23 cellular contexts compared by ENCODE assay signal in genomic region chr10:124323145-124323725, GRCh38.
DNase-seq lines count a peak whose midpoint lies in the region; ATAC-seq, FAIRE-seq and TF ChIP-seq lines count a peak whose summit lies in the region.
"Had no signal": no experiment of that assay in that cellular context is flagged by ENCODE, and none has a peak within 500 bp of the region (broad histone marks: within the 10 kb centered on the region; RNA-seq: fewer than 3 reads in every experiment).

No MANE protein-coding gene starts in this region.

- H3K27ac ChIP-seq in A549, result no peak overlapping the region
- H3K27ac ChIP-seq: testis, VCaP had no signal

- H3K9me3 ChIP-seq in A549, result no peaks in the 10 kb centered on the region
- H3K9me3 ChIP-seq: testis had no signal

- 35% methylated on average over 10 of the region's 11 CpGs for WGBS in A549 (ENCODE audit: missing lambda C conversion rate)

- FAIRE-seq in A549 (lab: Jason Lieb, UNC) (no peak), bronchial epithelial cell (lab: Jason Lieb, UNC) (no peak)
- FAIRE-seq: G401.6 had no signal

- no peak overlapping the region for H3K4me2 ChIP-seq in A549
- H3K4me2 ChIP-seq: GM23338 had no signal

- H3K36me3 ChIP-seq in bronchial epithelial cell (ENCODE audit: control insufficient read depth, insufficient read depth, low read length), result no peaks in the 10 kb centered on the region

- TF ChIP-seq EP300 in A549 (IDR thresholded peaks at IDR 0.05), result no peak

- CTCF ChIA-PET in A549 (lab: Yijun Ruan, JAX), result interaction anchor here (1.4 to 1.9 kb wide), 2 partner anchors 9 to 328 kb away, joined by 3 to 6 read pairs; no protein-coding TSS in a partner anchor

- DNase-seq in A549 (ENCODE audit: low read depth in 1 of 2, low spot score in 1 of 2) (peak in 1 of 2 experiments; percentile 35), H4 (ENCODE audit: low spot score) (peak; percentile 61), bronchial epithelial cell (ENCODE audit: low read depth) (peak; percentile 58), left lobe of liver (ENCODE audit: low spot score) (peak; percentile 30), amniotic stem cell (lab: John Stamatoyannopoulos, UW) (no peak), HuH-7.5 (ENCODE audit: low spot score) (no peak)
- DNase-seq: activated CD8-positive, alpha-beta T cell treated with anti-CD3 and anti-CD28 coated beads for 36 hours; activated naive CD8-positive, alpha-beta T cell treated with anti-CD3 and anti-CD28 coated beads, Interleukin-2, amount 50 U/mL, for 24 hours; caudate nucleus; effector CD8-positive, alpha-beta T cell; Karpas-422; left cardiac atrium; NCI-H1417 treated with DMSO at 0.1 percent for 48 hours; NK-92 treated with Interleukin-12 subunit alpha and Interleukin-12 subunit beta, amount 100 ng/mL, for 24 hours; occipital lobe; stimulated activated CD4-positive, alpha-beta T cell treated with anti-CD3 and anti-CD28 coated beads, Interleukin-4, amount 100 ng/mL, for 24 hours; testis had no signal

- no peak for ATAC-seq in A549
- no peak for ATAC-seq in left lobe of liver
- ATAC-seq in SK-N-SH treated with all-trans-retinoic acid at 6 μM for 48 hours, result no peak
- no peak for ATAC-seq in HG03175 (IDR thresholded peaks at IDR 0.05; ENCODE audit: unreplicated experiment)
- ATAC-seq: activated CD8-positive, alpha-beta T cell treated with anti-CD3 and anti-CD28 coated beads for 36 hours; activated naive CD8-positive, alpha-beta T cell treated with anti-CD3 and anti-CD28 coated beads, Interleukin-2, amount 50 U/mL, for 24 hours; activated T-helper 17 cell treated with anti-CD3 and anti-CD28 coated beads, Interleukin-2, amount 50 U/mL, for 72 hours; GM23338; left cardiac atrium had no signal

- no peak for TF ChIP-seq POLR2A in A549 (IDR thresholded peaks at IDR 0.05; ENCODE audit: low read length)

- TF ChIP-seq CTCF in A549 (IDR thresholded peaks at IDR 0.05), result no peak
- no peak for TF ChIP-seq CTCF in bronchial epithelial cell (IDR thresholded peaks at IDR 0.05; ENCODE audit: insufficient read depth, low read length, severe bottlenecking)

- H3K4me3 ChIP-seq in A549, result no peak overlapping the region
- no peak overlapping the region for H3K4me3 ChIP-seq in bronchial epithelial cell (ENCODE audit: low read depth, low read length)
- H3K4me3 ChIP-seq: GM23338, testis had no signal

- TF ChIP-seq RAD21 in A549 (conservative IDR thresholded peaks at IDR 0.05 in 1 of 2, IDR thresholded peaks at IDR 0.05 in 1 of 2), result no peak

- H3K27me3 ChIP-seq in bronchial epithelial cell (ENCODE audit: control insufficient read depth, insufficient read depth, low read length), result peaks cover 6% of the 10 kb centered on the region
- H3K27me3 ChIP-seq: testis had no signal

- POLR2A ChIA-PET in A549 (lab: Yijun Ruan, JAX), result no interaction called here

- H3K4me1 ChIP-seq in A549, result no peaks in the 10 kb centered on the region
- H3K4me1 ChIP-seq: testis had no signal

TF ChIP-seq in A549, 52 proteins besides CTCF, POLR2A, EP300 and RAD21:
- no peak for TF ChIP-seq HOXB5 (CRISPR knock-in tag; IDR thresholded peaks at IDR 0.05)
- TF ChIP-seq FOSL2 (IDR thresholded peaks at IDR 0.05), result no peak
- peak; percentile 43 for TF ChIP-seq FOSL2 (CRISPR knock-in tag; IDR thresholded peaks at IDR 0.05)

TF ChIP-seq in SK-N-SH treated with all-trans-retinoic acid at 6 μM for 48 hours, 23 proteins besides CTCF, POLR2A, EP300 and RAD21:
- TF ChIP-seq ISL1 (CRISPR knock-in tag; IDR thresholded peaks at IDR 0.05) (no peak), CREB5 (CRISPR knock-in tag; IDR thresholded peaks at IDR 0.05; ENCODE audit: low read depth) (no peak), SNAI2 (CRISPR knock-in tag; IDR thresholded peaks at IDR 0.05) (no peak), TSHZ2 (CRISPR knock-in tag; IDR thresholded peaks at IDR 0.05) (no peak), ZFP30 (CRISPR knock-in tag; IDR thresholded peaks at IDR 0.05) (no peak), ZNF70 (CRISPR knock-in tag; IDR thresholded peaks at IDR 0.05) (no peak), POU6F1 (CRISPR knock-in tag; IDR thresholded peaks at IDR 0.05; ENCODE audit: borderline replicate concordance, low read depth) (no peak), ZFP3 (CRISPR knock-in tag; IDR thresholded peaks at IDR 0.05) (no peak), TCF4 (CRISPR knock-in tag; IDR thresholded peaks at IDR 0.05; ENCODE audit: borderline replicate concordance) (no peak), PATZ1 (CRISPR knock-in tag; IDR thresholded peaks at IDR 0.05; ENCODE audit: borderline replicate concordance) (no peak)

Comparison
In these comparisons a context has a peak if more than half of its experiments do, and no peak if none do; other contexts are left out.
1. DNase-seq: peak in H4 (single experiment), bronchial epithelial cell (single experiment) and left lobe of liver (single experiment); none in amniotic stem cell (single experiment) and HuH-7.5 (single experiment).